Comparison of ENCODE assay signal across 1 cellular context in genomic region chr6:18410412-18410811, GRCh38.
TF ChIP-seq lines count a peak whose summit lies in the region.

No MANE protein-coding gene starts in this region.

TF ChIP-seq in IMR-90, 13 proteins besides CTCF, POLR2A, EP300 and RAD21 (continued from another document):
- TF ChIP-seq USF2 (IDR thresholded peaks at IDR 0.05; ENCODE audit: low read depth, low read length) = no peak
